1 cellular context compared by ENCODE assay signal in the genomic region with DNA sequence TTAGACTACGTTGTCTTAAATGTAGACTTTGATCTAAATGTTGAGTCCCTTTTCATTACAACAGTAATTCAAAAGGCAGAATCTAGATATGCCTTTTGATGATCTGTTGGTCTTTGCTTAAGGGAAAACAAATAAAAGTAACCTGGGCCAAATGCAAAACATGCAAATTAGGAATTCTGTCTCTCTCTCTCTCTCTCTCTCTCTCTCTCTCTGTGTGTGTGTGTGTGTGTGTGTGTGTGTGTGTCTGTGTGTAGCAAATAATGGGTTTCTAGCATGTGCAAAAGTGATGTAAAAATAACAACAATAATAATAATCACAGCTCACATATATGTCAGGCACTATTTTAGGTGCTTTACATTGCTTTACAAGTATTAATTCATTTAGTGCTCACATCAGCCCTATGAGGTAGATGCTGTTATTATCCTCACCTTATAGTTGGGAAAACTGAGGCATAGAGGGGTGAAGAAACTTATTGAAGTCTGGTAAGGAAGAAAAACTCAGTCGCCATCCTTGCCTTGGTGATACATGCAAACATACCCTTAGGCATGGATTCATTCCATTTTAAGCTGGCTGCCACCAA.
TF ChIP-seq lines count a peak whose summit lies in the region.

No MANE protein-coding gene starts in this region.

TF ChIP-seq in H1, 55 proteins besides CTCF, POLR2A, EP300 and RAD21:
- no peak for TF ChIP-seq RXRA (IDR thresholded peaks at IDR 0.05; ENCODE audit: insufficient read depth, low read depth, low read length)
- TF ChIP-seq, protein P1, sequence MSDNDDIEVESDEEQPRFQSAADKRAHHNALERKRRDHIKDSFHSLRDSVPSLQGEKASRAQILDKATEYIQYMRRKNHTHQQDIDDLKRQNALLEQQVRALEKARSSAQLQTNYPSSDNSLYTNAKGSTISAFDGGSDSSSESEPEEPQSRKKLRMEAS (IDR thresholded peaks at IDR 0.05), result no peak
- no peak for TF ChIP-seq HDAC6 (IDR thresholded peaks at IDR 0.05; ENCODE audit: low read depth, low read length)
- TF ChIP-seq JUND (IDR thresholded peaks at IDR 0.05; ENCODE audit: low read length), result peak; percentile 81
- 0 out of 2 replicates have a peak, but pooled peaks have one; percentile 34 for TF ChIP-seq POU5F1 (IDR thresholded peaks at IDR 0.05; ENCODE audit: low read depth, low read length)
